ENCODE assay signal across 11 cellular contexts in the genomic region with DNA sequence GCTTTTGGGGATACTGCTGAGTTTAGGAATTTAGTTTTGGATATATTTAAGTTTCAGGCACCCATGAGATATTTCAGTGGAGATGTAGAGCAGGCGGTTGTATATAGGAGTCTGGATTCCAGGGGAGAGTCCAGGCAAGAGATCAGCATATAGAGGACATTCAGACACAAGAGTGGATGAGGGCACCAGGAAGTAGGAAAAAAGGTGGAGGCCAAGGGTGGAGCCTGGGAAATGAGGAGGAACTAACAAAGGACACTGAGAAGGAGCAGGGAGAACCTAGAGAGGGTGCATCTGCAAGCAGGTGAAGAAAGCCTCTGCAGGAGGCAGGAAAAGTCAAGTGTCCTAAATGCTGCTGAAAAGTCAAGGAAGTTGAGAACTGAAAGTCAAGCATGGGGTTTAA.
"Had no signal": no experiment of that assay in that cellular context is flagged by ENCODE, and none has a peak within 500 bp of the region (broad histone marks: within the 10 kb centered on the region; RNA-seq: fewer than 3 reads in every experiment).

No MANE protein-coding gene starts in this region.

- H3K27me3 ChIP-seq: esophagus muscularis mucosa, gastrocnemius medialis, sigmoid colon had no signal

- H3K27ac ChIP-seq: epithelial cell of prostate, esophagus muscularis mucosa, gastrocnemius medialis, sigmoid colon, skin epidermis had no signal

- DNase-seq: effector memory CD8-positive, alpha-beta T cell; gastrocnemius medialis; glutamatergic neuron; naive thymus-derived CD8-positive, alpha-beta T cell; sigmoid colon; stimulated activated CD4-positive, alpha-beta T cell treated with anti-CD3 and anti-CD28 coated beads, Interleukin-2, amount 100 ng/mL, for 48 hours; stimulated activated naive CD4-positive, alpha-beta T cell treated with Interleukin-2 at 50 U/mL for 16 hours; trophoblast cell had no signal

- H3K36me3 ChIP-seq: esophagus muscularis mucosa, gastrocnemius medialis, sigmoid colon had no signal

- H3K4me3 ChIP-seq: esophagus muscularis mucosa, gastrocnemius medialis, sigmoid colon, skin epidermis had no signal

- ATAC-seq: effector memory CD8-positive, alpha-beta T cell; gastrocnemius medialis; naive thymus-derived CD8-positive, alpha-beta T cell had no signal

- H3K9me3 ChIP-seq: esophagus muscularis mucosa, gastrocnemius medialis, sigmoid colon had no signal
